In genomic region chr10:97445722-97446639, GRCh38 we compare ENCODE assay signal across 8 cellular contexts. TPM values are rescaled to one million over a fixed set of nuclear protein-coding genes. Genes with fewer than 3 reads are reported as not detected.
DNase-seq lines count a peak whose midpoint lies in the region; ATAC-seq, FAIRE-seq and TF ChIP-seq lines count a peak whose summit lies in the region.

EXOSC1 (minus strand) TSS chr10:97446006; CDS start chr10:97445985, 21 bp downstream.
ZDHHC16 (plus strand) TSS chr10:97446175; CDS start chr10:97451676, 5,501 bp downstream.

- H3K36me3 ChIP-seq in astrocyte (ENCODE audit: insufficient read depth, low read length): peaks cover 11% of the 10 kb centered on the region
- H3K36me3 ChIP-seq in rectal smooth muscle tissue (ENCODE audit: control insufficient read depth, insufficient read depth, low read length): peaks cover 5% of the 10 kb centered on the region
- H3K36me3 ChIP-seq in aorta (ENCODE audit: control insufficient read depth in 1 of 2, insufficient read depth in 2 of 2, low read length in 1 of 2): peaks cover 0 to 2% of the 10 kb centered on the region in 2 donors

- peaks cover 38% of the 10 kb centered on the region for H4K20me1 ChIP-seq in astrocyte (ENCODE audit: insufficient read depth, low read length)

- H3K4me1 Mint-ChIP-seq in astrocyte (ENCODE audit: low read depth, unreplicated experiment): peaks cover 29% of the 10 kb centered on the region

- DNase-seq in NCI-H2029 (lab: John Stamatoyannopoulos, UW) (peak; percentile 82), T-helper 22 cell (ENCODE audit: low read depth) (peak; percentile 86), astrocyte (ENCODE audit: low read depth) (peak; percentile 96), hepatic stellate cell (ENCODE audit: low spot score) (peak; percentile 100), aorta (peak; percentile 94 to 96)

- peak within 1 kb of the TSS; percentile 59 for H3K27ac ChIP-seq in astrocyte (ENCODE audit: low read depth, low read length)
- peak within 1 kb of the TSS; percentile 59 for H3K27ac ChIP-seq in rectal smooth muscle tissue (ENCODE audit: low read depth, low read length)
- no peak within 1 kb of the TSS for H3K27ac ChIP-seq in aorta (ENCODE audit: low read depth in 1 of 2, low read length in 2 of 2)

- H3K4me1 ChIP-seq in astrocyte (ENCODE audit: insufficient read depth, low read length): peaks cover 18% of the 10 kb centered on the region
- H3K4me1 ChIP-seq in rectal smooth muscle tissue (ENCODE audit: control insufficient read depth, insufficient read depth, low read length): peaks cover 3% of the 10 kb centered on the region
- peaks cover 7 to 8% of the 10 kb centered on the region in 2 donors for H3K4me1 ChIP-seq in aorta (ENCODE audit: control insufficient read depth in 1 of 2, insufficient read depth in 2 of 2, low read length in 2 of 2)

- H3K27me3 Mint-ChIP-seq in astrocyte (ENCODE audit: low read depth, unreplicated experiment): no peaks in the 10 kb centered on the region

- ATAC-seq in GM18505 (IDR thresholded peaks at IDR 0.05; ENCODE audit: unreplicated experiment) (peak; percentile 94), HG02973 (IDR thresholded peaks at IDR 0.05; ENCODE audit: unreplicated experiment) (peak; percentile 96), aorta (ENCODE audit: low FRiP score) (peak; percentile 99)

- intact Hi-C loops in aorta (cut with DNase I): loop anchor here in 1 of 2 donors (2.0 to 10.0 kb wide), 3 partner anchors 19 to 106 kb away; partner anchors contain the start of genes MMS19, PGAM1 and UBTD1

- H2AFZ ChIP-seq in astrocyte (ENCODE audit: low read depth, low read length): peak within 1 kb of the TSS; percentile 92

- no peaks in the 10 kb centered on the region for H3K9me3 ChIP-seq in astrocyte (ENCODE audit: insufficient read depth, low read depth, low read length)
- H3K9me3 ChIP-seq in aorta (ENCODE audit: control insufficient read depth, low read length): no peaks in the 10 kb centered on the region

- FAIRE-seq in astrocyte (lab: Jason Lieb, UNC): peak; percentile 64

- 0 to 1% methylated on average over 62 to 66 of the region's 66 CpGs for WGBS in aorta, 2 donors

- peak within 1 kb of the TSS; percentile 94 for H3K9ac ChIP-seq in astrocyte (ENCODE audit: low read length)
- peak within 1 kb of the TSS; percentile 54 for H3K9ac ChIP-seq in rectal smooth muscle tissue (ENCODE audit: low read length)

- TF ChIP-seq CTCF in astrocyte (IDR thresholded peaks at IDR 0.05; ENCODE audit: insufficient read depth, low read depth, low read length): no peak

- peak within 1 kb of the TSS; percentile 77 for H3K27ac Mint-ChIP-seq in astrocyte (ENCODE audit: unreplicated experiment)

- peak within 1 kb of the TSS; percentile 92 for H3K4me2 ChIP-seq in astrocyte (ENCODE audit: low read length)

- H3K9me3 Mint-ChIP-seq in astrocyte (ENCODE audit: unreplicated experiment): no peaks in the 10 kb centered on the region

- H3K4me3 ChIP-seq in astrocyte (ENCODE audit: insufficient read depth, low read depth, low read length) (peak within 1 kb of the TSS; percentile 99), rectal smooth muscle tissue (ENCODE audit: low read length) (peak within 1 kb of the TSS; percentile 92), aorta (ENCODE audit: low read length in 2 of 2) (peak within 1 kb of the TSS; percentile 89 to 92)

- peaks cover 2% of the 10 kb centered on the region for H3K36me3 Mint-ChIP-seq in astrocyte (ENCODE audit: low read depth, unreplicated experiment)

- TF ChIP-seq POLR2A in GM18505 (IDR thresholded peaks at IDR 0.05; ENCODE audit: borderline replicate concordance, extremely low read depth, insufficient read depth, insufficient read length): peak; percentile 86

- H3K4me3 Mint-ChIP-seq in astrocyte (ENCODE audit: unreplicated experiment): peak within 1 kb of the TSS; percentile 94

- no peaks in the 10 kb centered on the region for H3K27me3 ChIP-seq in astrocyte (ENCODE audit: insufficient read depth, low read length)
- H3K27me3 ChIP-seq in rectal smooth muscle tissue (ENCODE audit: control insufficient read depth, insufficient read depth, low read length): no peaks in the 10 kb centered on the region
- no peaks in the 10 kb centered on the region for H3K27me3 ChIP-seq in aorta (ENCODE audit: control insufficient read depth in 1 of 2, insufficient read depth in 2 of 2, low read length in 1 of 2)

- peaks cover 70% of the 10 kb centered on the region for H3K79me2 ChIP-seq in astrocyte (ENCODE audit: insufficient read depth, low read length)

RNA-seq across cellular contexts. Expression of gene EXOSC1, which starts in this region (rescaled TPM):
- total RNA-seq in astrocyte (37.9 and 38.6 TPM in 2 replicates), aorta (10 to 100 TPM; 25.6 to 27.2 TPM)
- polyA plus RNA-seq in aorta: 10 to 100 TPM; 39.4 to 41.9 TPM

RNA-seq across cellular contexts. Expression of gene ZDHHC16, which starts in this region (rescaled TPM):
- total RNA-seq in astrocyte: 51.1 and 53.5 TPM in 2 replicates
- 10 to 100 TPM; 29.6 to 35.6 TPM for total RNA-seq in aorta
- 10 to 100 TPM; 17.8 to 27.8 TPM for polyA plus RNA-seq in aorta

Comparison
In these comparisons a context has a peak if more than half of its experiments do, and no peak if none do; other contexts are left out.
1. H3K27ac ChIP-seq: peak in astrocyte (single experiment) and rectal smooth muscle tissue (single experiment); none in aorta (0 of 2).
2. Peak in every context shown above with its lines, with median percentiles within 50 percentile points of each other: ATAC-seq, DNase-seq and H3K4me3 ChIP-seq.